In the genomic region with DNA sequence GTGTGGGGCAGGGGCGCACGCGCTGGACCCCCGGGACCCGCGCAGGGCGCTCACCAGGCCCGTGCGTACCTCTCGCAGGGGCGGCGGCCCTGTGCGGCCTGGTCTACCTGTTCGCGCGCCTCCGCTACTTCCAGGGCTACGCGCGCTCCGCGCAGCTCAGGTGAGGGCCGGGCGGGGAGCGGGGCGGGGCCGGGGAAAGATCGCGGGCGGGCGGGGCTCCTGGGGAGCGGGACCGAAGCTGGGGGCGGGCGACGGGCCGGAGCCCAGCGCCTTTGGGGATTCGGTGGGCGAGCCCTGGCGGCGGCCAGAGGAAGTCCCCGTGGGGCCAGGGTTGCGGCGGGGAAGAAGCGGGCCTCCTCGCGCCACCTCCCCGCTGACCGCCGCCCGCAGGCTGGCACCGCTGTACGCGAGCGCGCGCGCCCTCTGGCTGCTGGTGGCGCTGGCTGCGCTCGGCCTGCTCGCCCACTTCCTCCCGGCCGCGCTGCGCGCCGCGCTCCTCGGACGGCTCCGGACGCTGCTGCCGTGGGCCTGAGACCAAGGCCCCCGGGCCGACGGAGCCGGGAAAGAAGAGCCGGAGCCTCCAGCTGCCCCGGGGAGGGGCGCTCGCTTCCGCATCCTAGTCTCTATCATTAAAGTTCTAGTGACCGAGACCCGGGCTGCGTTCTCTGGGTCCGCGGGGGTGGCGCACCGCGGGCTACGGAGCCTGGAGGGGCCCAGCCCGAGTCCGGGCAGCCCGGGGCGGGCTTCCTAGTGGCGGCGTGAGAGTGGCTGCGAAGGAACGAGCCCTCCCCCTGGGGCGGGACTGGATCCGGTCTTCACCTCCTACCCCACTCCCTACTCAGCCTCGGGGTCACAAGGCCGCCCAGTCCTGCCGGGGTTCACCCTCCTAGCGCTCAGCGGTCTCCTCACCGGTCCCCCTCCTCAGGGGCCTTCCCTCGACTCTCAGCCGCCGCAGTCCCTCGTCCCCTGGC, we compare ENCODE assay signal across 8 cellular contexts. TPM values are rescaled to one million over a fixed set of nuclear protein-coding genes. Genes with fewer than 3 reads are reported as not detected.
DNase-seq lines count a peak whose midpoint lies in the region; ATAC-seq, FAIRE-seq and TF ChIP-seq lines count a peak whose summit lies in the region.

No MANE protein-coding gene starts in this region.

- WGBS in upper lobe of left lung, 2 donors, result 5 to 23% methylated on average over 8 to 36 of the region's 113 CpGs

- H3K27ac ChIP-seq in RWPE1 (peak overlapping the region; percentile 86), neural progenitor cell (no peak overlapping the region), upper lobe of left lung (peak overlapping the region; percentile 81 to 87 (median 84))

- peaks cover 20% of the 10 kb centered on the region for H4K20me1 ChIP-seq in neural progenitor cell (ENCODE audit: low read depth)

- peak overlapping the region; percentile 17 for H3K9ac ChIP-seq in neural progenitor cell

- H3K36me3 ChIP-seq in neural progenitor cell, result no peaks in the 10 kb centered on the region
- peaks cover 22 to 41% (median 40%) of the 10 kb centered on the region in 4 donors for H3K36me3 ChIP-seq in upper lobe of left lung

- H2AFZ ChIP-seq in neural progenitor cell (replicated peaks), result peak overlapping the region; percentile 79

- H3K4me2 ChIP-seq in neural progenitor cell, result peak overlapping the region; percentile 98

- TF ChIP-seq EP300 in upper lobe of left lung (IDR thresholded peaks at IDR 0.05), result no peak

- peaks cover 3% of the 10 kb centered on the region for H3K4me1 Mint-ChIP-seq in neural progenitor cell

- H3K4me1 ChIP-seq in neural progenitor cell (no peaks in the 10 kb centered on the region), upper lobe of left lung (peaks cover 50 to 60% (median 54%) of the 10 kb centered on the region in 4 donors)

- TF ChIP-seq POLR2A in upper lobe of left lung (IDR thresholded peaks at IDR 0.05), result peak in 2 of 4 donors; percentile 30 to 70

- FAIRE-seq in frontal cortex (lab: Jason Lieb, UNC), result no peak

- H3K4me3 Mint-ChIP-seq in neural progenitor cell, result peak overlapping the region; percentile 79

- H3K79me2 ChIP-seq in neural progenitor cell (ENCODE audit: low read depth), result no peaks in the 10 kb centered on the region

- H3K36me3 Mint-ChIP-seq in neural progenitor cell, result peaks cover 12% of the 10 kb centered on the region

- peaks cover 20% of the 10 kb centered on the region for H3K27me3 Mint-ChIP-seq in neural progenitor cell (ENCODE audit: insufficient read depth, low read depth)

- POLR2A ChIA-PET in RWPE1 (lab: Yijun Ruan, JAX; ENCODE audit: low non-redundant PET), result interaction anchor here (0.7 to 0.8 kb wide), 2 partner anchors 9 to 25 kb away, joined by 4 read pairs; partner anchors contain the start of gene SQSTM1

- no peaks in the 10 kb centered on the region for H3K9me3 ChIP-seq in neural progenitor cell (ENCODE audit: low read depth)
- H3K9me3 ChIP-seq in upper lobe of left lung, result no peaks in the 10 kb centered on the region

- CTCF ChIA-PET in RWPE1 (lab: Yijun Ruan, JAX), result interaction anchor here (0.6 to 7.0 kb wide), 6 partner anchors 16 to 173 kb away, joined by 3 to 39 read pairs (median 3); no protein-coding TSS in a partner anchor

- H3K4me3 ChIP-seq in neural progenitor cell, result peak overlapping the region; percentile 67
- H3K4me3 ChIP-seq in upper lobe of left lung, result peak overlapping the region; percentile 51 to 80 (median 60)

- in situ Hi-C loops in G401 (cut with HindIII; ENCODE audit: low sequenced_read_pairs), result no loop called here

- peak; percentile 74 for ATAC-seq in GM21529 (IDR thresholded peaks at IDR 0.05; ENCODE audit: unreplicated experiment)
- ATAC-seq in upper lobe of left lung (ENCODE audit: low FRiP score in 2 of 2), result peak; percentile 78 to 89

- no peaks in the 10 kb centered on the region for H3K9me3 Mint-ChIP-seq in neural progenitor cell

- peak; percentile 95 for TF ChIP-seq CTCF in RWPE1 (conservative IDR thresholded peaks at IDR 0.05; ENCODE audit: low read depth)
- peak; percentile 61 for TF ChIP-seq CTCF in neural progenitor cell (IDR thresholded peaks at IDR 0.05)
- TF ChIP-seq CTCF in upper lobe of left lung (IDR thresholded peaks at IDR 0.05), result peak; percentile 84 to 98 (median 96)

- no peak overlapping the region for H3K27ac Mint-ChIP-seq in neural progenitor cell

- peaks cover 21% of the 10 kb centered on the region for H3F3A ChIP-seq in neural progenitor cell (ENCODE audit: low read depth)

- peak; percentile 65 for DNase-seq in G401 (ENCODE audit: low spot score)
- peak; percentile 83 for DNase-seq in HuH-7 (ENCODE audit: low spot score)
- DNase-seq in RWPE1 (ENCODE audit: low spot score), result peak; percentile 80
- DNase-seq in activated naive CD4-positive, alpha-beta T cell treated with Interleukin-2 at 50 U/mL for 16 hours, result peak; percentile 76
- DNase-seq in frontal cortex (ENCODE audit: low spot score in 2 of 2), result peak; percentile 86 to 88
- peak; percentile 91 for DNase-seq in neural progenitor cell (ENCODE audit: low spot score)
- peak; percentile 89 to 97 for DNase-seq in upper lobe of left lung

- peaks cover 20% of the 10 kb centered on the region for H3K27me3 ChIP-seq in neural progenitor cell
- H3K27me3 ChIP-seq in upper lobe of left lung, result no peaks in the 10 kb centered on the region

RNA-seq across cellular contexts. Expression of gene LTC4S, which starts 2.4 kb away (rescaled TPM):
- total RNA-seq in G401 (2014; rRNA removed; shearing (Covaris generic)), result 7.1 and 9.4 TPM in 2 replicates
- total RNA-seq in frontal cortex, result 1.6 TPM
- 0.81 TPM in 1 of 2 replicates, not detected in the other for total RNA-seq in neural progenitor cell (ENCODE audit: low replicate concordance)
- total RNA-seq in upper lobe of left lung, result 10 to 100 TPM in 5 of 6 donors, 1 to 10 TPM in 1; 6.7 to 33.1 (median 21.3) TPM

RNA-seq across cellular contexts. Expression of gene MGAT4B, which starts 10.5 kb away (rescaled TPM):
- total RNA-seq in G401 (2014; rRNA removed; shearing (Covaris generic)), result 122 and 128 TPM in 2 replicates
- 58.7 TPM for total RNA-seq in frontal cortex
- 32.1 and 52.9 TPM in 2 replicates for total RNA-seq in neural progenitor cell (ENCODE audit: low replicate concordance)
- 100 to 1,000 TPM; 107 to 266 (median 158) TPM for total RNA-seq in upper lobe of left lung

RNA-seq across cellular contexts. Expression of gene SQSTM1, which starts 24.6 kb away (rescaled TPM):
- total RNA-seq in G401 (2014; rRNA removed; shearing (Covaris generic)), result 139 and 150 TPM in 2 replicates
- total RNA-seq in frontal cortex (46.9 TPM), neural progenitor cell (ENCODE audit: low replicate concordance) (27.6 and 55.0 TPM in 2 replicates), upper lobe of left lung (100 to 1,000 TPM; 390 to 666 (median 574) TPM)
